ENCODE assay signal across 1 cellular context in genomic region chr7:18202315-18203045, GRCh38.
TF ChIP-seq lines count a peak whose summit lies in the region.

No MANE protein-coding gene starts in this region.

TF ChIP-seq in WTC11, 78 proteins besides CTCF, POLR2A, EP300 and RAD21 (continued from another document):
- TF ChIP-seq ZSCAN18 (CRISPR knock-in tag; IDR thresholded peaks at IDR 0.05) = no peak
